ENCODE assay signal across 8 cellular contexts in the genomic region with DNA sequence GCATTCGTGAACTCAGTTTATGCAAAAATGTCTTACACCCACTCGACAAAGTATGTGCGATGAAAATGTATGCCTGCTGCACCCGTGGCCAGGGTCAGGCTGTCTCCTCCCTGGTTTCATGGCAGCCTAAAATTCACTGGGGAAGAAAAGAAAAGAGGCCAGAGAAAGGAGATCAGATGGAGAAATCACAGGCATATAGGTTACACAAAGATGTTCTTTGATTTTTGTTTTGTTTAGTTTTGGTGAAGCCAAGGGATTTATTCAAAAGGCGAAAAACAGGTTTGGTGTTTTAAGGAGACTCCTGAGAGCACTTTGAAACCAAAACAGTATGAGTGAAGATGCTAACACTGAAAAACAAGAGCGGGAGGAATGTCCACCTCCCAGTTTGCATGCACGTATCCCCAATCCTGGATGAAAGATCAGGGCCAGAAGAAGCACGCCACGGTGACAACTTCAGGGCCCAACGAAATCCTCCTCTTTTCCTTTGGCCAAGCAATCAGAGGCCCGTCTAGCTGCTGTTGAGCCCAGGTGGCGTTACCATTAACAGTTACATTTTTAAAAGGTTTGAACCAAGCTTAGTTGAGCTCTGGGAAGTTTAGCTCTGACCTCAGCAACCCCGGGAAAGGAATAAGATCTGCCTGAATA. TPM values are rescaled to one million over a fixed set of nuclear protein-coding genes. Genes with fewer than 3 reads are reported as not detected.
DNase-seq lines count a peak whose midpoint lies in the region; ATAC-seq and TF ChIP-seq lines count a peak whose summit lies in the region.

No MANE protein-coding gene starts in this region.

- H3K27me3 Mint-ChIP-seq in T-helper 17 cell (no peaks in the 10 kb centered on the region), glutamatergic neuron (ENCODE audit: unreplicated experiment) (peaks cover 4% of the 10 kb centered on the region)
- H3K27me3 Mint-ChIP-seq in stimulated activated memory B cell treated with anti-CD40 and anti-IgM and Interleukin-4, amounts not matched to agents 10 μg/mL and 1 μg/mL and 100 μg/mL, for 72 hours: no peaks in the 10 kb centered on the region

- peak; percentile 11 for DNase-seq in activated CD4-positive, alpha-beta T cell treated with anti-CD3 and anti-CD28 coated beads for 48 hours
- no peak for DNase-seq in activated CD4-positive, alpha-beta T cell treated with anti-CD3 and anti-CD28 coated beads, Interleukin-2, amount 50 U/mL, for 1 hour
- DNase-seq in T-helper 17 cell (no peak), glutamatergic neuron (no peak)

- peaks cover 3% of the 10 kb centered on the region for H3K36me3 Mint-ChIP-seq in T-helper 17 cell (ENCODE audit: low read depth)
- no peaks in the 10 kb centered on the region for H3K36me3 Mint-ChIP-seq in glutamatergic neuron (ENCODE audit: unreplicated experiment)
- H3K36me3 Mint-ChIP-seq in stimulated activated memory B cell treated with anti-CD40 and anti-IgM and Interleukin-4, amounts not matched to agents 10 μg/mL and 1 μg/mL and 100 μg/mL, for 72 hours: no peaks in the 10 kb centered on the region

- ATAC-seq in T-helper 17 cell: no peak
- no peak for ATAC-seq in stimulated activated memory B cell treated with anti-CD40 and anti-IgM and Interleukin-4, amounts not matched to agents 10 μg/mL and 1 μg/mL and 100 μg/mL, for 72 hours
- no peak for ATAC-seq in HG02885 (IDR thresholded peaks at IDR 0.05; ENCODE audit: poor library complexity, unreplicated experiment)
- no peak for ATAC-seq in GM18858 (IDR thresholded peaks at IDR 0.05; ENCODE audit: unreplicated experiment)
- no peak for ATAC-seq in GM19023 (IDR thresholded peaks at IDR 0.05; ENCODE audit: unreplicated experiment)

- peaks cover 2% of the 10 kb centered on the region for H3K9me3 Mint-ChIP-seq in glutamatergic neuron (ENCODE audit: unreplicated experiment)
- H3K9me3 Mint-ChIP-seq in stimulated activated memory B cell treated with anti-CD40 and anti-IgM and Interleukin-4, amounts not matched to agents 10 μg/mL and 1 μg/mL and 100 μg/mL, for 72 hours: no peaks in the 10 kb centered on the region

- H3K9me3 ChIP-seq in T-helper 17 cell (ENCODE audit: control insufficient read depth, low read length, poor library complexity, severe bottlenecking): no peaks in the 10 kb centered on the region

- H3K4me3 Mint-ChIP-seq in T-helper 17 cell: peak overlapping the region; percentile 95
- H3K4me3 Mint-ChIP-seq in glutamatergic neuron (ENCODE audit: unreplicated experiment): peak overlapping the region; percentile 98
- H3K4me3 Mint-ChIP-seq in stimulated activated memory B cell treated with anti-CD40 and anti-IgM and Interleukin-4, amounts not matched to agents 10 μg/mL and 1 μg/mL and 100 μg/mL, for 72 hours: peak overlapping the region; percentile 98

- H3K27ac Mint-ChIP-seq in T-helper 17 cell (peak overlapping the region; percentile 99), glutamatergic neuron (ENCODE audit: unreplicated experiment) (peak overlapping the region; percentile 89)
- peak overlapping the region; percentile 93 for H3K27ac Mint-ChIP-seq in stimulated activated memory B cell treated with anti-CD40 and anti-IgM and Interleukin-4, amounts not matched to agents 10 μg/mL and 1 μg/mL and 100 μg/mL, for 72 hours

- H3K4me1 Mint-ChIP-seq in T-helper 17 cell: peaks cover 50% of the 10 kb centered on the region
- peaks cover 29% of the 10 kb centered on the region for H3K4me1 Mint-ChIP-seq in glutamatergic neuron (ENCODE audit: low read depth, unreplicated experiment)
- peaks cover 18% of the 10 kb centered on the region for H3K4me1 Mint-ChIP-seq in stimulated activated memory B cell treated with anti-CD40 and anti-IgM and Interleukin-4, amounts not matched to agents 10 μg/mL and 1 μg/mL and 100 μg/mL, for 72 hours

- TF ChIP-seq CTCF in glutamatergic neuron (IDR thresholded peaks at IDR 0.05; ENCODE audit: partially characterized antibody, unreplicated experiment): no peak

RNA-seq across cellular contexts. Expression of a gene that starts 1.0 kb away (rescaled TPM):
- 10 to 100 TPM in 1 of 2 donors, 1 to 10 TPM in 1; 6.6 to 17.2 TPM for total RNA-seq in T-helper 17 cell
- total RNA-seq in glutamatergic neuron (ENCODE audit: unreplicated experiment): 16.0 TPM
